Comparison of ENCODE assay signal across 8 cellular contexts in the genomic region with DNA sequence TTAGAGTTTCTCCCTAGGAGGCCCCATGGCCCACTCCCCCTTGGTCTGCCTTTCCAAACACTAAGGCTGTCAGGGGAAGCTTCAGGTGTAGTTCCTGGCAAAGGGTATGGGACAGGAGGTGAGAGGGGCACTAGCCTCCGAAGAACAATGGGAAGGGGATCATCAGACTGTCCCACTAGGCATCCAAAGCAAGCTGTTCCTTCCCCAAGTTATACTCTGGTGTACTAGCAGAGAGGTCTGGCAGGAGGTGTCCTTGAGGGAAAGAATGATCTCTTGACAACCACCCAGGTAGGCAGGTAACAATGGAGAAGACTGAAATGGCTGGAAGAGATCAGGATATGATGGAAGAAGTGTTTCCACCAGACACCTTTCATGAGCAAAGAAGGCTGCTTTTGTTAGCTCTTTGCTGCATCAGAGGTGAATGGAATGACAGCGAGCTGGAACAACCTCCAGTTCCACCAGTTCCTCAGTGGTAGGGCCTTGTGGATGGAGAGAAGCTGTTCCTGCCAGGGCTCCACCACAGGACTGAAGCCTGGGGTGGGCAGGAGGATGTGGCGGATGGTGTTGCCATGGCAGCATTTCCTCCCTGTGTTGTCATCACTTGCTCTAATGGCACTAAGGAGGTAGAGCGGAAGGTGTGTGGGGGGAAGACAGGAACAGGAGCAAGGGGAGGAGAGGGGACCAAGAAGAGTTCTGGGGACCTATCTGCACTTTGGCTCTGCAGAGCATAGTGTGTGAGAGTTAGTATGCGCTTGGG. TPM values are rescaled to one million over a fixed set of nuclear protein-coding genes. Genes with fewer than 3 reads are reported as not detected.
DNase-seq lines count a peak whose midpoint lies in the region; ATAC-seq and TF ChIP-seq lines count a peak whose summit lies in the region.

No MANE protein-coding gene starts in this region.

- H3K27me3 ChIP-seq in CD8-positive, alpha-beta T cell (ENCODE audit: insufficient read depth, low read length): no peaks in the 10 kb centered on the region
- 0 out of 2 replicates have a peak, but pooled peaks cover 5% of the 10 kb centered on the region for H3K27me3 ChIP-seq in KMS-11 (ENCODE audit: insufficient read depth, low read depth)

- peaks cover 13% of the 10 kb centered on the region for H3K36me3 ChIP-seq in CD8-positive, alpha-beta T cell (ENCODE audit: insufficient read depth, low read length)
- H3K36me3 ChIP-seq in KMS-11 (ENCODE audit: insufficient read depth): no peaks in the 10 kb centered on the region

- CTCF ChIA-PET in CD8-positive, alpha-beta T cell (lab: Charles Lee): interaction anchor here (0.7 to 3.1 kb wide), 16 partner anchors 9 to 165 kb away, joined by 3 to 31 read pairs (median 4); partner anchors contain the start of genes CDK4, CTDSP2, MARCHF9 and OS9

- H4K20me1 ChIP-seq in KMS-11 (ENCODE audit: insufficient read depth): no peaks in the 10 kb centered on the region

- no peaks in the 10 kb centered on the region for H3K9me3 ChIP-seq in CD8-positive, alpha-beta T cell (ENCODE audit: low read length)

- H3K79me2 ChIP-seq in KMS-11 (ENCODE audit: insufficient read depth, low read depth): no peaks in the 10 kb centered on the region

- intact Hi-C loops in CD8-positive, alpha-beta T cell (cut with DNase I, micrococcal nuclease): loop anchor here (2.0 to 5.0 kb wide), 6 partner anchors 16 to 1614 kb away; partner anchors contain the start of genes ARHGAP9 (in 2 of the 2), ESYT1 (in 1 of the 2) and PIP4K2C (in 1 of the 2)
- intact Hi-C loops in natural killer cell (cut with micrococcal nuclease): loop anchor here (5.0 kb wide), 2 partner anchors 149 to 264 kb away; partner anchors contain the start of genes ARHGAP9 and PIP4K2C

- H3K36me3 Mint-ChIP-seq in CD8-positive, alpha-beta T cell: peaks cover 39% of the 10 kb centered on the region
- H3K36me3 Mint-ChIP-seq in natural killer cell: no peaks in the 10 kb centered on the region

- H3K4me3 Mint-ChIP-seq in CD8-positive, alpha-beta T cell: peak overlapping the region; percentile 88
- H3K4me3 Mint-ChIP-seq in natural killer cell: peak overlapping the region; percentile 96

- H2AFZ ChIP-seq in KMS-11 (ENCODE audit: low read depth): no peak overlapping the region

- peaks cover 50% of the 10 kb centered on the region for H3K4me1 ChIP-seq in CD8-positive, alpha-beta T cell (ENCODE audit: insufficient read depth, low read length)
- H3K4me1 ChIP-seq in KMS-11 (ENCODE audit: low read depth, poor library complexity, severe bottlenecking): peaks cover 35% of the 10 kb centered on the region

- TF ChIP-seq CTCF in CD8-positive, alpha-beta T cell (IDR thresholded peaks at IDR 0.05): no peak
- TF ChIP-seq CTCF in KMS-11 (conservative IDR thresholded peaks at IDR 0.05; ENCODE audit: low read depth, low read length) (no peak), natural killer cell (IDR thresholded peaks at IDR 0.05) (no peak)

- POLR2A ChIA-PET in CD8-positive, alpha-beta T cell (lab: Charles Lee): interaction anchor here (0.6 to 2.6 kb wide), 7 partner anchors 11 to 280 kb away, joined by 3 to 9 read pairs (median 5); partner anchors contain the start of genes CDK4, CYP27B1 and OS9

- ATAC-seq in CD8-positive, alpha-beta T cell: peak; percentile 59
- ATAC-seq in GM19467 (IDR thresholded peaks at IDR 0.05; ENCODE audit: unreplicated experiment) (peak; percentile 47), natural killer cell (peak; percentile 42 to 69 (median 59)), HG02970 (IDR thresholded peaks at IDR 0.05; ENCODE audit: low FRiP score, unreplicated experiment) (no peak)

- DNase-seq in CD8-positive, alpha-beta T cell: peak; percentile 56 to 90 (median 78)
- peak; percentile 81 for DNase-seq in activated CD8-positive, alpha-beta memory T cell treated with anti-CD3 and anti-CD28 coated beads, Interleukin-2, amount 50 U/mL, for 48 hours
- DNase-seq in natural killer cell (peak; percentile 70), NCI-H2081 (lab: John Stamatoyannopoulos, UW) (no peak), HuH-7.5 (ENCODE audit: low spot score) (no peak)

- H3K27me3 Mint-ChIP-seq in CD8-positive, alpha-beta T cell (ENCODE audit: low read depth): no peaks in the 10 kb centered on the region
- no peaks in the 10 kb centered on the region for H3K27me3 Mint-ChIP-seq in natural killer cell (ENCODE audit: low read depth in 2 of 2)

- H3K4me1 Mint-ChIP-seq in CD8-positive, alpha-beta T cell (ENCODE audit: low read depth): peaks cover 60% of the 10 kb centered on the region
- peaks cover 57 to 60% of the 10 kb centered on the region in 2 donors for H3K4me1 Mint-ChIP-seq in natural killer cell

- no peaks in the 10 kb centered on the region for H3K9me3 Mint-ChIP-seq in CD8-positive, alpha-beta T cell
- no peaks in the 10 kb centered on the region for H3K9me3 Mint-ChIP-seq in natural killer cell

- H3K4me2 ChIP-seq in KMS-11: peak overlapping the region; percentile 4; the same call in 1 of the 2 replicates

- H3K27ac Mint-ChIP-seq in CD8-positive, alpha-beta T cell: peak overlapping the region; percentile 91
- peak overlapping the region; percentile 93 to 96 for H3K27ac Mint-ChIP-seq in natural killer cell

- no peak overlapping the region for H3K9ac ChIP-seq in KMS-11

- H3K4me3 ChIP-seq in CD8-positive, alpha-beta T cell (ENCODE audit: low read depth, low read length): peak overlapping the region; percentile 49
- H3K4me3 ChIP-seq in KMS-11 (IDR thresholded peaks at IDR 0.05; ENCODE audit: insufficient read depth, low read depth, low read length): no peak overlapping the region

- peak overlapping the region; percentile 81 for H3K27ac ChIP-seq in CD8-positive, alpha-beta T cell (ENCODE audit: low read depth, low read length)
- no peak overlapping the region for H3K27ac ChIP-seq in KMS-11

RNA-seq across cellular contexts. Expression of gene AGAP2, which starts 2.3 kb away (rescaled TPM):
- total RNA-seq in CD8-positive, alpha-beta T cell: 10 to 100 TPM; 22.2 to 23.5 TPM
- 10 to 100 TPM; 54.1 to 63.5 (median 54.8) TPM for total RNA-seq in natural killer cell

RNA-seq across cellular contexts. Expression of gene TSPAN31, which starts 4.0 kb away (rescaled TPM):
- total RNA-seq in CD8-positive, alpha-beta T cell: 1 to 10 TPM; 7.3 to 8.0 TPM
- 10 to 100 TPM; 18.3 to 27.0 (median 23.5) TPM for total RNA-seq in natural killer cell

RNA-seq across cellular contexts. Expression of gene CDK4, which starts 11.3 kb away (rescaled TPM):
- total RNA-seq in CD8-positive, alpha-beta T cell: 10 to 100 TPM in 1 of 2 experiments, 1 to 10 TPM in 1; 8.5 to 10.0 TPM
- 10 to 100 TPM; 30.7 to 39.5 (median 37.7) TPM for total RNA-seq in natural killer cell

RNA-seq across cellular contexts. Expression of gene MARCHF9, which starts 14.1 kb away (rescaled TPM):
- 10 to 100 TPM; 23.1 to 25.1 TPM for total RNA-seq in CD8-positive, alpha-beta T cell
- total RNA-seq in natural killer cell: 10 to 100 TPM; 25.4 to 28.4 (median 26.0) TPM

RNA-seq across cellular contexts. Expression of gene CYP27B1, which starts 26.0 kb away (rescaled TPM):
- 1 to 10 TPM; 2.0 to 2.2 TPM for total RNA-seq in CD8-positive, alpha-beta T cell
- total RNA-seq in natural killer cell: 1 to 10 TPM; 1.1 to 1.7 (median 1.6) TPM

Comparison
In these comparisons a context has a peak if more than half of its experiments do, and no peak if none do; other contexts are left out.
1. DNase-seq: peak in CD8-positive, alpha-beta T cell (7 of 7), activated CD8-positive, alpha-beta memory T cell treated with anti-CD3 and anti-CD28 coated beads, Interleukin-2, amount 50 U/mL, for 48 hours (single experiment) and natural killer cell (single experiment); none in NCI-H2081 (0 of 2) and HuH-7.5 (single experiment).